ENCODE assay signal across 15 cellular contexts in the genomic region with DNA sequence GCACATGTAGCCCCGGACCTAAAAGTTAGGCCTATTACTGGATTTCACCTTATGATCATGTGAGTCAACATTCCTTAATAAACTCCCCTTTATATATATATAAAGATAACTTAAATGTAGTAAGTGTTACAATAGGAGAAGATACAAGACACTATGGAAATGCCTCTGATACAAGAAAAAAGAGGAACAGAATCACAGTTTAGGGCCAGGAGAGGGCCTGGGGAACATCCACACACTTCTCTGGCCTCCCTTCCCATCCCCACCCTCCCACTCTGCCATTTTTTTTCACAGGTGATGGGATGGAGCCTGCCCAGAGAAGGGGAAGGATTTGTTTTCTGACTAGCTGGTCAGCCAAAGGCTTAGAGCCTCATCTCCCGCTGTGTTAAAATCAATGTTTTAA. TPM values are rescaled to one million over a fixed set of nuclear protein-coding genes. Genes with fewer than 3 reads are reported as not detected.
A peak's percentile ranks its signal among the peaks of the same experiment; 100 is the strongest.
DNase-seq lines count a peak whose midpoint lies in the region; ATAC-seq, FAIRE-seq and TF ChIP-seq lines count a peak whose summit lies in the region.
"Had no signal": no experiment of that assay in that cellular context is flagged by ENCODE, and none has a peak within 500 bp of the region (broad histone marks: within the 10 kb centered on the region; RNA-seq: fewer than 3 reads in every experiment).

No MANE protein-coding gene starts in this region.

- peaks cover 14 to 17% of the 10 kb centered on the region in 2 experiments for H3K4me1 ChIP-seq in trophoblast cell (ENCODE audit: control insufficient read depth in 1 of 2, insufficient read depth in 2 of 2, low read length in 2 of 2)

- peaks cover 11% of the 10 kb centered on the region for H3K36me3 Mint-ChIP-seq in chondrocyte (ENCODE audit: low read depth)

- H2BK12ac ChIP-seq in trophoblast cell (ENCODE audit: low read length): no peak overlapping the region

- no peaks in the 10 kb centered on the region for H3K9me3 Mint-ChIP-seq in chondrocyte (ENCODE audit: low read depth)
- H3K9me3 Mint-ChIP-seq: activated naive CD8-positive, alpha-beta T cell treated with anti-CD3 and anti-CD28 coated beads, Interleukin-2, amount 50 U/mL, for 24 hours had no signal

- no peak overlapping the region for H3K4me3 Mint-ChIP-seq in chondrocyte (ENCODE audit: unreplicated experiment)
- H3K4me3 Mint-ChIP-seq: activated naive CD8-positive, alpha-beta T cell treated with anti-CD3 and anti-CD28 coated beads, Interleukin-2, amount 50 U/mL, for 24 hours had no signal

- peaks cover 80% of the 10 kb centered on the region for H3K4me1 Mint-ChIP-seq in chondrocyte (ENCODE audit: low read depth)

- TF ChIP-seq CTCF in AG10803 (conservative IDR thresholded peaks at IDR 0.05; ENCODE audit: low read length): no peak
- no peak for TF ChIP-seq CTCF in chondrocyte (IDR thresholded peaks at IDR 0.05)

- H3K27me3 ChIP-seq in trophoblast cell (ENCODE audit: insufficient read depth, low read length): no peaks in the 10 kb centered on the region

- no peak overlapping the region for H3K18ac ChIP-seq in trophoblast cell (ENCODE audit: low read length)

- H2BK120ac ChIP-seq in trophoblast cell (ENCODE audit: insufficient read depth, low read length, poor library complexity): no peak overlapping the region

- H3K4me3 ChIP-seq in AG10803 (ENCODE audit: low read length) (peak overlapping the region; percentile 69), trophoblast cell (ENCODE audit: low read depth, low read length) (no peak overlapping the region)

- no peak overlapping the region for H4K8ac ChIP-seq in trophoblast cell (ENCODE audit: low read depth, low read length)

- H3K27me3 Mint-ChIP-seq in chondrocyte (ENCODE audit: low read depth): no peaks in the 10 kb centered on the region
- H3K27me3 Mint-ChIP-seq: activated naive CD8-positive, alpha-beta T cell treated with anti-CD3 and anti-CD28 coated beads, Interleukin-2, amount 50 U/mL, for 24 hours had no signal

- ATAC-seq in GM19023 (IDR thresholded peaks at IDR 0.05; ENCODE audit: unreplicated experiment): no peak
- ATAC-seq in HG03108 (IDR thresholded peaks at IDR 0.05; ENCODE audit: unreplicated experiment): no peak
- ATAC-seq: activated naive CD8-positive, alpha-beta T cell treated with anti-CD3 and anti-CD28 coated beads, Interleukin-2, amount 50 U/mL, for 24 hours had no signal

- DNase-seq in AG10803 (ENCODE audit: low read depth) (no peak), GM12891 (ENCODE audit: insufficient read length, low spot score) (no peak), chondrocyte (ENCODE audit: low spot score) (no peak), trophoblast cell (no peak), NCI-H2081 treated with DMSO at 0.1 percent for 48 hours (lab: John Stamatoyannopoulos, UW) (no peak), H4 (ENCODE audit: low spot score) (no peak)
- DNase-seq: activated CD4-positive, alpha-beta T cell treated with anti-CD3 and anti-CD28 coated beads for 1 hour; activated naive CD8-positive, alpha-beta T cell treated with anti-CD3 and anti-CD28 coated beads, Interleukin-2, amount 50 U/mL, for 24 hours; mesenchymal stem cell; NCI-H1417 treated with DMSO at 0.1 percent for 48 hours; NCI-H226; NK-92 treated with Interleukin-12 subunit alpha and Interleukin-12 subunit beta, amount 100 ng/mL, for 24 hours; small intestine had no signal

- no peak overlapping the region for H3K27ac ChIP-seq in trophoblast cell (ENCODE audit: low read depth, low read length)

- H3K9me3 ChIP-seq in trophoblast cell (ENCODE audit: insufficient read depth, low read depth, low read length): no peaks in the 10 kb centered on the region

- no peak overlapping the region for H4K12ac ChIP-seq in trophoblast cell (ENCODE audit: low read depth, low read length)

- H3K27ac Mint-ChIP-seq in chondrocyte (ENCODE audit: unreplicated experiment): peak overlapping the region; percentile 83

- no peak overlapping the region for H3K9ac ChIP-seq in trophoblast cell (ENCODE audit: low read length)

- H3K36me3 ChIP-seq in trophoblast cell (ENCODE audit: control insufficient read depth in 1 of 2, insufficient read depth in 2 of 2, low read length in 2 of 2): peaks cover 13% of the 10 kb centered on the region in 2 experiments

- no CpG with 5 or more reads among the region's 2 CpGs for WGBS in trophoblast cell (ENCODE audit: extremely low coverage, insufficient coverage, insufficient read length)

- no peak for FAIRE-seq in GM12891 (lab: Jason Lieb, UNC)
- FAIRE-seq: small intestine had no signal

- no peak overlapping the region for H2AFZ ChIP-seq in trophoblast cell (ENCODE audit: insufficient read depth, low read length, poor library complexity)

- peak overlapping the region; percentile 76 for H3K4ac ChIP-seq in trophoblast cell (ENCODE audit: low read depth, low read length)

- no peak overlapping the region for H3K4me2 ChIP-seq in trophoblast cell (ENCODE audit: low read length)

- H2AK5ac ChIP-seq in trophoblast cell (ENCODE audit: low read length): no peak overlapping the region

- H4K91ac ChIP-seq in trophoblast cell (ENCODE audit: low read depth, low read length): no peak overlapping the region

- H3K79me1 ChIP-seq in trophoblast cell (ENCODE audit: low read length): no peaks in the 10 kb centered on the region

- peaks cover 16% of the 10 kb centered on the region for H3K79me2 ChIP-seq in trophoblast cell (ENCODE audit: control insufficient read depth, insufficient read depth, low read length, poor library complexity)

- H2BK5ac ChIP-seq in trophoblast cell (ENCODE audit: low read depth, low read length, poor library complexity): no peak overlapping the region

- no peak overlapping the region for H3K23ac ChIP-seq in trophoblast cell (ENCODE audit: low read length)

- H3K14ac ChIP-seq in trophoblast cell (ENCODE audit: low read length): no peak overlapping the region

- TF ChIP-seq POLR2A in GM12891 (IDR thresholded peaks at IDR 0.05; ENCODE audit: low read depth, low read length): no peak

TF ChIP-seq in GM12891, 5 proteins besides CTCF, POLR2A, EP300 and RAD21:
- no peak for TF ChIP-seq POU2F2 (IDR thresholded peaks at IDR 0.05; ENCODE audit: low read depth, low read length)
- TF ChIP-seq SPI1 (IDR thresholded peaks at IDR 0.05; ENCODE audit: low read depth, low read length): peak; percentile 55

RNA-seq across cellular contexts. Expression of a gene that starts 6.4 kb away (rescaled TPM):
- polyA plus RNA-seq in GM12891 (2012; ENCODE audit: low read depth, missing spikeins): 12.0 TPM
- 60.3 to 97.8 TPM (median 91.2 TPM) in 3 replicates for total RNA-seq in chondrocyte
- 60.8 TPM in 2 replicates for polyA plus RNA-seq in trophoblast cell (2013)
- 4.1 and 8.5 TPM in 2 replicates for total RNA-seq in H4 (2014; rRNA removed; shearing (Covaris generic))
